In genomic region chr4:95637047-95637600, GRCh38 we compare ENCODE assay signal across 1 cellular context.
TF ChIP-seq lines count a peak whose summit lies in the region.

No MANE protein-coding gene starts in this region.

TF ChIP-seq in WTC11, 78 proteins besides CTCF, POLR2A, EP300 and RAD21 (continued from another document):
- TF ChIP-seq AFF4 (CRISPR knock-in tag; IDR thresholded peaks at IDR 0.05; ENCODE audit: borderline replicate concordance) (no peak), ZBTB21 (CRISPR knock-in tag; IDR thresholded peaks at IDR 0.05; ENCODE audit: borderline replicate concordance) (no peak), ERG (CRISPR knock-in tag; IDR thresholded peaks at IDR 0.05) (no peak), CREM (CRISPR knock-in tag; IDR thresholded peaks at IDR 0.05) (no peak), ATF1 (CRISPR knock-in tag; IDR thresholded peaks at IDR 0.05) (no peak), SMAD3 (CRISPR knock-in tag; IDR thresholded peaks at IDR 0.05; ENCODE audit: borderline replicate concordance) (no peak)
